9 cellular contexts compared by ENCODE assay signal in the genomic region with DNA sequence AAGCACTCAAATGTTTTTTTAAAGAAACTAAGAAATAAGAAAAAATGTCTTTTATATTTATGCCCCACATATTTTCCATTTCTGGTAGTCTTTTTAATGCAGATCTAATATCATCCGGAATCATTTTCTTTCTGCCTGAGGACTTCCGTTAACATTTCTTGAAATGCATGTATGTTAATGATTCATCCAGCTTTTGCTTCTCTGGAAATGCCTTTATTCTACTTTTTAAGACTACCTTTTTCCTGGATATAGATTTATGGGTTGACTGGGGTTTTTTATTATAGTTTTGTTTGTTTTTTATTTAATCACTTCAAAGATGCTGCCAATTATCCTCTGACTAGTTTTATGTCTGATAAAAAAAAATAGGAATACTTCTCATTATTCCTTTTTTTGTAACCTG.
"Had no signal": no experiment of that assay in that cellular context is flagged by ENCODE, and none has a peak within 500 bp of the region (broad histone marks: within the 10 kb centered on the region; RNA-seq: fewer than 3 reads in every experiment).

No MANE protein-coding gene starts in this region.

- H3K36me3 ChIP-seq: HAP-1 had no signal

- H2AFZ ChIP-seq: GM23248, GM23338 had no signal

- H3K9ac ChIP-seq: GM23248 had no signal

- H3K4me2 ChIP-seq: GM23338 had no signal

- H3K9me3 ChIP-seq: HAP-1 had no signal

- H3K27ac ChIP-seq: GM23248 had no signal

- ATAC-seq: GM23338, HCT116 had no signal

- DNase-seq: GM23248, GOT3, H7, H9, HCEC 1CT, HFFc6 had no signal

- H3K4me1 ChIP-seq: HAP-1 had no signal

- H3K4me3 ChIP-seq: GM23248, GM23338, HAP-1 had no signal
